ENCODE assay signal across 22 cellular contexts in the genomic region with DNA sequence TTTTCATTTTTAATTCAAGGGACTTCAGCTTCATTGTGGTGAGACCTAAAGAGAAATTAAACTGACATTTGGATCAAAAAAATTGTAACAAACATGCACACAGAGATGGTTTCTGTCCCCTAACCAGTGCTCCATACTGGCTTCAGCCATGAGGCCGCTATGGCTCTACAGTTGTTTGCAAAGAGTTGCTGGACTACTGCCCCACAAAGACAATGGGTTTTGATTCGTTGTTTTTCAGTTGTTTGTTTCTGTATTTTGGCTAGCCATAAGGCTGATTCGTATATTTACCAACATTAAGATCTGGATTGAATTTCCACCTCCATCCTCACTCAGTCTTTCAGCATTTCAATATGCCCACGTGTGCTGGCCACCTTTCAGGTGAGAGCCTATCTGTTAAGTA.
"Had no signal": no experiment of that assay in that cellular context is flagged by ENCODE, and none has a peak within 500 bp of the region (broad histone marks: within the 10 kb centered on the region; RNA-seq: fewer than 3 reads in every experiment).

No MANE protein-coding gene starts in this region.

- H3K79me2 ChIP-seq: parathyroid adenoma had no signal

- H3K4me3 Mint-ChIP-seq: memory B cell; mesothelial cell of epicardium; naive B cell; nephron; stimulated activated memory B cell treated with anti-CD40 and anti-IgM and Interleukin-4, amounts not matched to agents 10 μg/mL and 1 μg/mL and 100 μg/mL, for 72 hours; stimulated activated naive CD8-positive, alpha-beta T cell treated with anti-CD3 and anti-CD28 coated beads, Interleukin-15, Interleukin-2, amounts not matched to agents 100 ng/mL and 50 ng/mL, for 24 hours had no signal

- H3K27me3 ChIP-seq: right lobe of liver, testis had no signal

- H3K27ac ChIP-seq: heart right ventricle, parathyroid adenoma, psoas muscle, right lobe of liver, spleen, testis, transverse colon had no signal

- H3K36me3 Mint-ChIP-seq: memory B cell; mesothelial cell of epicardium; naive B cell; stimulated activated memory B cell treated with anti-CD40 and anti-IgM and Interleukin-4, amounts not matched to agents 10 μg/mL and 1 μg/mL and 100 μg/mL, for 72 hours had no signal

- H3K9me3 Mint-ChIP-seq: memory B cell; mesothelial cell of epicardium; nephron; stimulated activated memory B cell treated with anti-CD40 and anti-IgM and Interleukin-4, amounts not matched to agents 10 μg/mL and 1 μg/mL and 100 μg/mL, for 72 hours; stimulated activated naive CD8-positive, alpha-beta T cell treated with anti-CD3 and anti-CD28 coated beads, Interleukin-15, Interleukin-2, amounts not matched to agents 100 ng/mL and 50 ng/mL, for 24 hours had no signal

- H3K9ac ChIP-seq: parathyroid adenoma had no signal

- H3K4me3 ChIP-seq: heart right ventricle, psoas muscle, right lobe of liver, spleen, testis, transverse colon had no signal

- H3K4me1 Mint-ChIP-seq: memory B cell; naive B cell; stimulated activated memory B cell treated with anti-CD40 and anti-IgM and Interleukin-4, amounts not matched to agents 10 μg/mL and 1 μg/mL and 100 μg/mL, for 72 hours had no signal

- H3K36me3 ChIP-seq: heart right ventricle, right lobe of liver, spleen, transverse colon had no signal

- H3K9me3 ChIP-seq: heart right ventricle, psoas muscle, right lobe of liver, spleen, testis, transverse colon had no signal

- DNase-seq: cortex of kidney; dorsolateral prefrontal cortex; effector CD8-positive, alpha-beta T cell; foreskin melanocyte; heart right ventricle; islet precursor cell; naive B cell; psoas muscle; retina; right lobe of liver; spleen; stimulated activated CD4-positive, alpha-beta T cell treated with anti-CD3 and anti-CD28 coated beads, Interleukin-15, amount 100 ng/mL, for 24 hours; stimulated activated CD4-positive, alpha-beta T cell treated with anti-CD3 and anti-CD28 coated beads, Interleukin-1b, Interleukin-23, amount 100 ng/mL, for 48 hours; stimulated activated CD4-positive, alpha-beta T cell treated with anti-CD3 and anti-CD28 coated beads, Interleukin-4, amount 100 ng/mL, for 24 hours; testis; transverse colon had no signal

- H3K4me1 ChIP-seq: heart right ventricle, parathyroid adenoma, psoas muscle, right lobe of liver, spleen, testis, transverse colon had no signal

- H3K27ac Mint-ChIP-seq: memory B cell; mesothelial cell of epicardium; stimulated activated memory B cell treated with anti-CD40 and anti-IgM and Interleukin-4, amounts not matched to agents 10 μg/mL and 1 μg/mL and 100 μg/mL, for 72 hours; stimulated activated naive CD8-positive, alpha-beta T cell treated with anti-CD3 and anti-CD28 coated beads, Interleukin-15, Interleukin-2, amounts not matched to agents 100 ng/mL and 50 ng/mL, for 24 hours had no signal

- H2AFZ ChIP-seq: parathyroid adenoma had no signal
